In the genomic region with DNA sequence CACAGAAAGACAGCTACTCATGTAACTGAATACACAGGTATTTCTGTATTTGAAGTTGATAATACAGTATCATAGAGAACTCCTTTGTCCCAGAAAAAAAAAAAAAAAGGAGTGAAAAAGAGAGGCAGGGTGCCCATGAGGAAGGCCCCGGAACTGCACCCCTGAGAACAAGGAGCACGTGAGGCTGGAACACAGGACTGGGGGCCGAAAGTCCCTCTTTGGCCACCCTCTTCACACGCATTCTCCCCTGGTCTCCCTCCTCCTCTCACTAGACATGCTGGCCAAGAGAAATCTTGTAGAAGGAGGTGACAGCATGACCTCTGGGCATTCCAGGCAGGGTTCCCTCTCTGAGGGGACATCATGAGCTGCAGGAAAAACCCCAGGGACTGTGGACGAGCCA, we compare ENCODE assay signal across 12 cellular contexts.
DNase-seq lines count a peak whose midpoint lies in the region; ATAC-seq, FAIRE-seq and TF ChIP-seq lines count a peak whose summit lies in the region.
"Had no signal": no experiment of that assay in that cellular context is flagged by ENCODE, and none has a peak within 500 bp of the region (broad histone marks: within the 10 kb centered on the region; RNA-seq: fewer than 3 reads in every experiment).

No MANE protein-coding gene starts in this region.

- FAIRE-seq in A549 (lab: Jason Lieb, UNC): no peak
- FAIRE-seq: GM19239 had no signal

- TF ChIP-seq POLR2A in A549 (IDR thresholded peaks at IDR 0.05; ENCODE audit: low read length): no peak

- TF ChIP-seq EP300 in A549 (IDR thresholded peaks at IDR 0.05): no peak

- H3K27me3 ChIP-seq in H7 (ENCODE audit: control insufficient read depth, insufficient read depth, low read length) (no peaks in the 10 kb centered on the region), liver (ENCODE audit: control insufficient read depth in 4 of 4, insufficient read depth in 4 of 4, low read length in 3 of 4) (no peaks in the 10 kb centered on the region)
- H3K27me3 ChIP-seq: Peyer's patch had no signal

- H3K36me3 ChIP-seq in H7 (replicated peaks; ENCODE audit: control insufficient read depth, insufficient read depth, low read length): peaks cover 2% of the 10 kb centered on the region
- peaks cover 0 to 32% (median 22%) of the 10 kb centered on the region in 4 donors for H3K36me3 ChIP-seq in liver (ENCODE audit: control insufficient read depth in 4 of 4, insufficient read depth in 3 of 4, low read depth in 1 of 4, low read length in 3 of 4)

- no peak for TF ChIP-seq CTCF in A549 (IDR thresholded peaks at IDR 0.05)
- TF ChIP-seq CTCF in choroid plexus epithelial cell (conservative IDR thresholded peaks at IDR 0.05; ENCODE audit: low read depth, low read length): peak; percentile 53
- TF ChIP-seq CTCF in liver (IDR thresholded peaks at IDR 0.05; ENCODE audit: low read depth, low read length, missing input control): peak; percentile 17

- H3K4me3 ChIP-seq in A549: no peak overlapping the region
- H3K4me3 ChIP-seq in H7 (ENCODE audit: insufficient read depth, low read depth, low read length): no peak overlapping the region
- no peak overlapping the region for H3K4me3 ChIP-seq in choroid plexus epithelial cell (ENCODE audit: low read depth, low read length)
- H3K4me3 ChIP-seq in liver (ENCODE audit: low read depth in 1 of 3, low read length in 3 of 3): no peak overlapping the region
- H3K4me3 ChIP-seq: Peyer's patch had no signal

- POLR2A ChIA-PET in A549 (lab: Yijun Ruan, JAX): no interaction called here

- no peaks in the 10 kb centered on the region for H3K4me1 ChIP-seq in A549
- peaks cover 0 to 2% (median 0%) of the 10 kb centered on the region in 4 donors for H3K4me1 ChIP-seq in liver (ENCODE audit: control insufficient read depth in 4 of 4, insufficient read depth in 4 of 4, low read length in 3 of 4)

- DNase-seq in A549 (ENCODE audit: low read depth in 1 of 2, low spot score in 1 of 2) (peak in 1 of 2 experiments; percentile 17), H7 (peak; percentile 57), choroid plexus epithelial cell (ENCODE audit: low read depth) (no peak), DMS 273 (lab: John Stamatoyannopoulos, UW; ENCODE audit: unreplicated experiment) (no peak), dedifferentiated amniotic fluid mesenchymal stem cell (ENCODE audit: extremely low spot score) (no peak), SK-N-DZ (ENCODE audit: low spot score) (no peak)
- DNase-seq in NK-92 treated with Interleukin-12 subunit alpha and Interleukin-12 subunit beta, amount 100 ng/mL, for 24 hours (lab: John Stamatoyannopoulos, UW): no peak
- DNase-seq: activated CD8-positive, alpha-beta memory T cell treated with anti-CD3 and anti-CD28 coated beads, Interleukin-2, amount 10 ng/mL, durations not matched to agents 7 days and 5 days; effector CD4-positive, alpha-beta T cell; Peyer's patch had no signal

- no peak overlapping the region for H3K9ac ChIP-seq in liver (ENCODE audit: low read depth in 1 of 2, low read length in 2 of 2)

- H3K9me3 ChIP-seq in A549: no peaks in the 10 kb centered on the region
- H3K9me3 ChIP-seq in liver (ENCODE audit: control insufficient read depth in 4 of 4, low read length in 3 of 4): no peaks in the 10 kb centered on the region
- H3K9me3 ChIP-seq: Peyer's patch had no signal

- peak; percentile 62 to 65; a peak in 4 of 6 replicates for ATAC-seq in A549
- ATAC-seq: activated CD8-positive, alpha-beta memory T cell treated with anti-CD3 and anti-CD28 coated beads, Interleukin-2, amount 10 ng/mL, durations not matched to agents 7 days and 5 days had no signal

- WGBS in A549 (ENCODE audit: missing lambda C conversion rate): 70% methylated on average over 5 of the region's 5 CpGs
- 93% methylated on average over 5 of the region's 5 CpGs for whole genome bisulfite sequencing in liver

- TF ChIP-seq RAD21 in A549 (conservative IDR thresholded peaks at IDR 0.05 in 1 of 2, IDR thresholded peaks at IDR 0.05 in 1 of 2) (no peak), liver (IDR thresholded peaks at IDR 0.05) (no peak)

- H3K4me2 ChIP-seq in A549: no peak overlapping the region

- H3K27ac ChIP-seq in A549 (no peak overlapping the region), liver (ENCODE audit: low read depth in 1 of 2, low read length in 2 of 2) (no peak overlapping the region)
- H3K27ac ChIP-seq: Peyer's patch had no signal

- CTCF ChIA-PET in A549 (lab: Yijun Ruan, JAX): interaction anchor here (0.7 kb wide), 1 partner anchor 393 kb away, joined by 3 read pairs; no protein-coding TSS in a partner anchor

TF ChIP-seq in A549, 52 proteins besides CTCF, POLR2A, EP300 and RAD21:
- TF ChIP-seq CBX8 (IDR thresholded peaks at IDR 0.05): no peak
- TF ChIP-seq FOXS1 (CRISPR knock-in tag; IDR thresholded peaks at IDR 0.05): no peak
- TF ChIP-seq FOSL2 (IDR thresholded peaks at IDR 0.05): no peak
- no peak for TF ChIP-seq FOSL2 (CRISPR knock-in tag; IDR thresholded peaks at IDR 0.05)
- TF ChIP-seq KDM5A (IDR thresholded peaks at IDR 0.05): no peak
- TF ChIP-seq CHD4 (IDR thresholded peaks at IDR 0.05; ENCODE audit: borderline replicate concordance): no peak
- no peak for TF ChIP-seq GATA3 (IDR thresholded peaks at IDR 0.05; ENCODE audit: borderline replicate concordance)
- TF ChIP-seq POLR2AphosphoS2 (conservative IDR thresholded peaks at IDR 0.05; ENCODE audit: low read length): no peak
- no peak for TF ChIP-seq HEYL (CRISPR knock-in tag; IDR thresholded peaks at IDR 0.05)
- TF ChIP-seq FOSB (CRISPR knock-in tag; IDR thresholded peaks at IDR 0.05): no peak
- TF ChIP-seq KDM1A (IDR thresholded peaks at IDR 0.05; ENCODE audit: low read depth): no peak
- no peak for TF ChIP-seq CHD2 (IDR thresholded peaks at IDR 0.05; ENCODE audit: low read length, partially characterized antibody)
- TF ChIP-seq NR3C1 (IDR thresholded peaks at IDR 0.05): no peak
- TF ChIP-seq EHF (CRISPR knock-in tag; IDR thresholded peaks at IDR 0.05): no peak
- no peak for TF ChIP-seq NFE2L2 (conservative IDR thresholded peaks at IDR 0.05; ENCODE audit: low read length)
- TF ChIP-seq ZSCAN20 (CRISPR knock-in tag; IDR thresholded peaks at IDR 0.05): no peak
- TF ChIP-seq, protein P1, sequence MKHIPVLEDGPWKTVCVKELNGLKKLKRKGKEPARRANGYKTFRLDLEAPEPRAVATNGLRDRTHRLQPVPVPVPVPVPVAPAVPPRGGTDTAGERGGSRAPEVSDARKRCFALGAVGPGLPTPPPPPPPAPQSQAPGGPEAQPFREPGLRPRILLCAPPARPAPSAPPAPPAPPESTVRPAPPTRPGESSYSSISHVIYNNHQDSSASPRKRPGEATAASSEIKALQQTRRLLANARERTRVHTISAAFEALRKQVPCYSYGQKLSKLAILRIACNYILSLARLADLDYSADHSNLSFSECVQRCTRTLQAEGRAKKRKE (CRISPR knock-in tag; IDR thresholded peaks at IDR 0.05; ENCODE audit: low read depth): no peak
- no peak for TF ChIP-seq ZC3H11A (IDR thresholded peaks at IDR 0.05)
- TF ChIP-seq MYC (IDR thresholded peaks at IDR 0.05; ENCODE audit: borderline replicate concordance, low read length): no peak
- no peak for TF ChIP-seq NPAS2 (CRISPR knock-in tag; IDR thresholded peaks at IDR 0.05; ENCODE audit: borderline replicate concordance)

TF ChIP-seq in liver, 16 proteins besides CTCF, POLR2A, EP300 and RAD21:
- TF ChIP-seq HNF4A (conservative IDR thresholded peaks at IDR 0.05) (no peak), NR2F2 (IDR thresholded peaks at IDR 0.05) (peak; percentile 14), SP1 (IDR thresholded peaks at IDR 0.05) (no peak), TAF1 (conservative IDR thresholded peaks at IDR 0.05) (no peak)
- TF ChIP-seq, protein P2, sequence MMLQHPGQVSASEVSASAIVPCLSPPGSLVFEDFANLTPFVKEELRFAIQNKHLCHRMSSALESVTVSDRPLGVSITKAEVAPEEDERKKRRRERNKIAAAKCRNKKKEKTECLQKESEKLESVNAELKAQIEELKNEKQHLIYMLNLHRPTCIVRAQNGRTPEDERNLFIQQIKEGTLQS (IDR thresholded peaks at IDR 0.05): no peak
- TF ChIP-seq, protein P3, sequence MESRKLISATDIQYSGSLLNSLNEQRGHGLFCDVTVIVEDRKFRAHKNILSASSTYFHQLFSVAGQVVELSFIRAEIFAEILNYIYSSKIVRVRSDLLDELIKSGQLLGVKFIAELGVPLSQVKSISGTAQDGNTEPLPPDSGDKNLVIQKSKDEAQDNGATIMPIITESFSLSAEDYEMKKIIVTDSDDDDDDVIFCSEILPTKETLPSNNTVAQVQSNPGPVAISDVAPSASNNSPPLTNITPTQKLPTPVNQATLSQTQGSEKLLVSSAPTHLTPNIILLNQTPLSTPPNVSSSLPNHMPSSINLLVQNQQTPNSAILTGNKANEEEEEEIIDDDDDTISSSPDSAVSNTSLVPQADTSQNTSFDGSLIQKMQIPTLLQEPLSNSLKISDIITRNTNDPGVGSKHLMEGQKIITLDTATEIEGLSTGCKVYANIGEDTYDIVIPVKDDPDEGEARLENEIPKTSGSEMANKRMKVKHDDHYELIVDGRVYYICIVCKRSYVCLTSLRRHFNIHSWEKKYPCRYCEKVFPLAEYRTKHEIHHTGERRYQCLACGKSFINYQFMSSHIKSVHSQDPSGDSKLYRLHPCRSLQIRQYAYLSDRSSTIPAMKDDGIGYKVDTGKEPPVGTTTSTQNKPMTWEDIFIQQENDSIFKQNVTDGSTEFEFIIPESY (IDR thresholded peaks at IDR 0.05): no peak
TF ChIP-seq in liver: peak in this region for 1.
